ENCODE assay signal across 33 cellular contexts in genomic region chr20:50866036-50866685, GRCh38.
"Had no signal": no experiment of that assay in that cellular context is flagged by ENCODE, and none has a peak within 500 bp of the region (broad histone marks: within the 10 kb centered on the region; RNA-seq: fewer than 3 reads in every experiment).

No MANE protein-coding gene starts in this region.

- H3K27ac ChIP-seq: foreskin keratinocyte, heart left ventricle, left lung, lower lobe of right lung, pancreas, prostate gland, sigmoid colon, testis, transverse colon, VCaP had no signal

- H3K4me1 Mint-ChIP-seq: activated naive CD4-positive, alpha-beta T cell treated with anti-CD3 and anti-CD28 coated beads, Interleukin-2, amount 10 ng/mL, durations not matched to agents 7 days and 5 days; central memory CD8-positive, alpha-beta T cell had no signal

- H3K27me3 ChIP-seq: foreskin keratinocyte, heart left ventricle, left lung, pancreas, sigmoid colon, testis, transverse colon had no signal

- H3K36me3 ChIP-seq: heart left ventricle, left lung, lower lobe of right lung, pancreas, prostate gland, sigmoid colon, transverse colon had no signal

- H3K4me1 ChIP-seq: foreskin keratinocyte, heart left ventricle, left lung, lower lobe of right lung, pancreas, prostate gland, sigmoid colon, transverse colon had no signal

- H3K9me3 Mint-ChIP-seq: activated naive CD4-positive, alpha-beta T cell treated with anti-CD3 and anti-CD28 coated beads, Interleukin-2, amount 10 ng/mL, durations not matched to agents 7 days and 5 days; activated T-cell treated with anti-CD3 and anti-CD28 coated beads, Interleukin-2, amount 50 U/mL, for 24 hours; central memory CD8-positive, alpha-beta T cell; dendritic cell treated with granulocyte-macrophage colony-stimulating factor and Interleukin-4, amounts not matched to agents 40 ng/mL and 50 ng/mL, for 4 days; endodermal cell; naive B cell; nephron progenitor cell; T-helper 1 cell treated with Interleukin-12 subunit alpha and Interleukin-12 subunit beta and Interleukin-4 antibody, amounts not matched to agents 30 μg/mL and 1 μg/mL, for 36 hours had no signal

- H3K27ac Mint-ChIP-seq: activated naive CD4-positive, alpha-beta T cell treated with anti-CD3 and anti-CD28 coated beads, Interleukin-2, amount 10 ng/mL, durations not matched to agents 7 days and 5 days; activated T-cell treated with anti-CD3 and anti-CD28 coated beads, Interleukin-2, amount 50 U/mL, for 24 hours; dendritic cell treated with granulocyte-macrophage colony-stimulating factor and Interleukin-4, amounts not matched to agents 40 ng/mL and 50 ng/mL, for 4 days; endodermal cell; T-helper 1 cell treated with Interleukin-12 subunit alpha and Interleukin-12 subunit beta and Interleukin-4 antibody, amounts not matched to agents 30 μg/mL and 1 μg/mL, for 36 hours had no signal

- H3K9me3 ChIP-seq: heart left ventricle, left lung, lower lobe of right lung, mucosa of descending colon, pancreas, prostate gland, sigmoid colon, testis, transverse colon had no signal

- H3K4me2 ChIP-seq: smooth muscle cell had no signal

- H3K27me3 Mint-ChIP-seq: activated naive CD4-positive, alpha-beta T cell treated with anti-CD3 and anti-CD28 coated beads, Interleukin-2, amount 10 ng/mL, durations not matched to agents 7 days and 5 days; activated T-cell treated with anti-CD3 and anti-CD28 coated beads, Interleukin-2, amount 50 U/mL, for 24 hours; central memory CD8-positive, alpha-beta T cell; dendritic cell treated with granulocyte-macrophage colony-stimulating factor and Interleukin-4, amounts not matched to agents 40 ng/mL and 50 ng/mL, for 4 days; naive B cell had no signal

- H3K4me3 Mint-ChIP-seq: activated naive CD4-positive, alpha-beta T cell treated with anti-CD3 and anti-CD28 coated beads, Interleukin-2, amount 10 ng/mL, durations not matched to agents 7 days and 5 days; activated T-cell treated with anti-CD3 and anti-CD28 coated beads, Interleukin-2, amount 50 U/mL, for 24 hours; central memory CD8-positive, alpha-beta T cell; dendritic cell treated with granulocyte-macrophage colony-stimulating factor and Interleukin-4, amounts not matched to agents 40 ng/mL and 50 ng/mL, for 4 days; endodermal cell; nephron progenitor cell; T-helper 1 cell treated with Interleukin-12 subunit alpha and Interleukin-12 subunit beta and Interleukin-4 antibody, amounts not matched to agents 30 μg/mL and 1 μg/mL, for 36 hours had no signal

- H3K4me3 ChIP-seq: heart left ventricle, left lung, lower lobe of right lung, mucosa of descending colon, pancreas, prostate gland, sigmoid colon, smooth muscle cell, testis, transverse colon had no signal

- ATAC-seq: heart left ventricle, left lung, mucosa of descending colon, pancreas had no signal

- DNase-seq: activated CD4-positive, alpha-beta T cell treated with anti-CD3 and anti-CD28 coated beads for 4 hours; activated CD4-positive, alpha-beta T cell treated with anti-CD3 and anti-CD28 coated beads, Interleukin-2, amount 50 U/mL, for 48 hours; activated CD8-positive, alpha-beta memory T cell treated with anti-CD3 and anti-CD28 coated beads, Interleukin-2, amount 50 U/mL, for 48 hours; activated gamma-delta T cell; activated naive CD4-positive, alpha-beta T cell treated with anti-CD3 and anti-CD28 coated beads, Interleukin-2, amount 10 ng/mL, durations not matched to agents 7 days and 5 days; activated T-cell treated with anti-CD3 and anti-CD28 coated beads, Interleukin-2, amount 50 U/mL, for 24 hours; amygdala; endodermal cell; kidney glomerular epithelial cell; lower lobe of right lung; mesendoderm; mucosa of descending colon; naive B cell; nephron progenitor cell; retina; sigmoid colon; stimulated activated CD4-positive, alpha-beta T cell treated with anti-CD3 and anti-CD28 coated beads, Interleukin-1b, Interleukin-23, amount 100 ng/mL, for 48 hours; stimulated activated CD4-positive, alpha-beta T cell treated with anti-CD3 and anti-CD28 coated beads, Interleukin-4, amount 100 ng/mL, for 4 hours; stimulated activated CD8-positive, alpha-beta memory T cell treated with anti-CD3 and anti-CD28 coated beads, Interleukin-4, amount 100 ng/mL, for 48 hours; stimulated activated naive CD4-positive, alpha-beta T cell; T-helper 9 cell; testis; transverse colon had no signal

- H3K36me3 Mint-ChIP-seq: activated naive CD4-positive, alpha-beta T cell treated with anti-CD3 and anti-CD28 coated beads, Interleukin-2, amount 10 ng/mL, durations not matched to agents 7 days and 5 days had no signal
